Comparison of ENCODE assay signal across 12 cellular contexts in genomic region chr16:4388275-4389021, GRCh38. TPM values are rescaled to one million over a fixed set of nuclear protein-coding genes. Genes with fewer than 3 reads are reported as not detected.
DNase-seq lines count a peak whose midpoint lies in the region; ATAC-seq and TF ChIP-seq lines count a peak whose summit lies in the region.
"Had no signal": no experiment of that assay in that cellular context is flagged by ENCODE, and none has a peak within 500 bp of the region (broad histone marks: within the 10 kb centered on the region; RNA-seq: fewer than 3 reads in every experiment).

No MANE protein-coding gene starts in this region.

- TF ChIP-seq CTCF in adrenal gland (IDR thresholded peaks at IDR 0.05) (no peak), smooth muscle cell (IDR thresholded peaks at IDR 0.05; ENCODE audit: borderline replicate concordance, insufficient read depth, poor library complexity, severe bottlenecking) (no peak), GM10266 (IDR thresholded peaks at IDR 0.05; ENCODE audit: control insufficient read depth, insufficient read depth, low read depth, missing control alignments) (no peak)

- H3K79me2 ChIP-seq in smooth muscle cell (ENCODE audit: low read depth), result no peaks in the 10 kb centered on the region

- TF ChIP-seq POLR2A in adrenal gland (IDR thresholded peaks at IDR 0.05), result no peak

- H3K9me3 ChIP-seq in adrenal gland (replicated peaks in 1 of 3) (no peaks in the 10 kb centered on the region), smooth muscle cell (replicated peaks; ENCODE audit: low read depth) (no peaks in the 10 kb centered on the region)

- peak overlapping the region in 2 of 10 donors; percentile 18 to 75 for H3K27ac Mint-ChIP-seq in naive thymus-derived CD8-positive, alpha-beta T cell

- H3K36me3 Mint-ChIP-seq in naive thymus-derived CD8-positive, alpha-beta T cell, result peaks cover 0 to 46% (median 0%) of the 10 kb centered on the region in 3 donors

- H3K4me1 ChIP-seq in adrenal gland (replicated peaks in 1 of 2) (peaks cover 9 to 32% of the 10 kb centered on the region in 2 donors), smooth muscle cell (ENCODE audit: low read depth) (peaks cover 41% of the 10 kb centered on the region)

- H3K9ac ChIP-seq in smooth muscle cell (ENCODE audit: low read depth), result no peak overlapping the region

- DNase-seq in EL (peak; percentile 85), adrenal gland (no peak), left ventricle myocardium superior (peak; percentile 66), smooth muscle cell (lab: John Stamatoyannopoulos, UW; ENCODE audit: unreplicated experiment) (no peak), GM10266 (ENCODE audit: extremely low spot score) (no peak), epidermal melanocyte (ENCODE audit: insufficient read length, low spot score) (no peak)
- no peak for DNase-seq in naive thymus-derived CD8-positive, alpha-beta T cell
- DNase-seq in activated CD8-positive, alpha-beta memory T cell treated with anti-CD3 and anti-CD28 coated beads for 24 hours, result no peak
- DNase-seq: activated CD4-positive, alpha-beta T cell treated with anti-CD3 and anti-CD28 coated beads, Interleukin-2, amount 50 U/mL, for 1 hour; activated naive CD4-positive, alpha-beta T cell treated with Interleukin-2 at 50 U/mL for 16 hours; NCI-H1417 treated with DMSO at 0.1 percent for 48 hours had no signal

- no peak overlapping the region for H3K4me3 Mint-ChIP-seq in naive thymus-derived CD8-positive, alpha-beta T cell
- H3K4me3 Mint-ChIP-seq: CD14-positive monocyte had no signal

- peak; percentile 44 for ATAC-seq in left ventricle myocardium superior
- no peak for ATAC-seq in naive thymus-derived CD8-positive, alpha-beta T cell

- POLR2A ChIA-PET in naive thymus-derived CD8-positive, alpha-beta T cell (lab: Charles Lee), result interaction anchor here (1.1 kb wide), 1 partner anchor 115 kb away, joined by 3 read pairs; the partner anchor contains the start of gene TFAP4

- no peaks in the 10 kb centered on the region for H3K27me3 Mint-ChIP-seq in naive thymus-derived CD8-positive, alpha-beta T cell

- peaks cover 21% of the 10 kb centered on the region for H4K20me1 ChIP-seq in smooth muscle cell (ENCODE audit: low read depth)

- H3K4me3 ChIP-seq in adrenal gland, result no peak overlapping the region
- no peak overlapping the region for H3K4me3 ChIP-seq in smooth muscle cell

- H3K27me3 ChIP-seq in adrenal gland, result no peaks in the 10 kb centered on the region
- H3K27me3 ChIP-seq in smooth muscle cell (ENCODE audit: low read depth), result no peaks in the 10 kb centered on the region

- no peak overlapping the region for H2AFZ ChIP-seq in smooth muscle cell (ENCODE audit: low read depth)

- no peaks in the 10 kb centered on the region for H3K9me3 Mint-ChIP-seq in naive thymus-derived CD8-positive, alpha-beta T cell
- H3K9me3 Mint-ChIP-seq: CD14-positive monocyte had no signal

- peak overlapping the region in 3 of 5 donors; percentile 22 to 80 (median 44) for H3K27ac ChIP-seq in adrenal gland
- H3K27ac ChIP-seq in smooth muscle cell (ENCODE audit: low read depth), result peak overlapping the region; percentile 38

- peak overlapping the region; percentile 23 for H3K4me2 ChIP-seq in smooth muscle cell

- peaks cover 4 to 18% (median 9%) of the 10 kb centered on the region in 4 donors for H3K4me1 Mint-ChIP-seq in naive thymus-derived CD8-positive, alpha-beta T cell
- H3K4me1 Mint-ChIP-seq: CD14-positive monocyte had no signal

- 79 to 91% (median 84%) methylated on average over 5 to 19 of the region's 19 CpGs for WGBS in adrenal gland, 4 donors
- 65% methylated on average over 19 of the region's 19 CpGs for WGBS in smooth muscle cell (ENCODE audit: low lambda C conversion rate)

- H3K36me3 ChIP-seq in adrenal gland (replicated peaks in 1 of 2) (peaks cover 0 to 22% of the 10 kb centered on the region in 2 donors), smooth muscle cell (ENCODE audit: low read depth) (no peaks in the 10 kb centered on the region)

- H3F3A ChIP-seq in smooth muscle cell (ENCODE audit: low read depth), result peaks cover 8% of the 10 kb centered on the region

- intact Hi-C loops in adrenal gland (cut with DNase I) (no loop called here), left ventricle myocardium superior (cut with micrococcal nuclease) (no loop called here)

RNA-seq across cellular contexts. Expression of gene VASN, which starts 16.8 kb away (rescaled TPM):
- 10 to 100 TPM; 16.1 to 44.7 (median 27.4) TPM for total RNA-seq in adrenal gland
- polyA plus RNA-seq in adrenal gland, result 10 to 100 TPM in 2 of 3 donors, under 1 TPM in 1; 0.77 to 23.9 (median 15.5) TPM
- 4.3 TPM for total RNA-seq in left ventricle myocardium superior
- total RNA-seq in smooth muscle cell, result 23.8 and 30.0 TPM in 2 replicates
- 127 and 150 TPM in 2 replicates for polyA plus RNA-seq in smooth muscle cell
- total RNA-seq in naive thymus-derived CD8-positive, alpha-beta T cell, result under 1 TPM; 0.30 to 0.34 TPM
- under 1 TPM in 1 of 3 donors, not detected in 2; 0.12 TPM for polyA plus RNA-seq in naive thymus-derived CD8-positive, alpha-beta T cell
- polyA plus RNA-seq: CD14-positive monocyte had no signal

RNA-seq across cellular contexts. Expression of gene CORO7, which starts 27.9 kb away (rescaled TPM):
- total RNA-seq in adrenal gland (10 to 100 TPM; 23.0 to 56.5 (median 35.8) TPM), left ventricle myocardium superior (10.1 TPM), smooth muscle cell (6.7 and 14.4 TPM in 2 replicates)
- polyA plus RNA-seq in adrenal gland (10 to 100 TPM in 2 of 3 donors, 1 to 10 TPM in 1; 4.3 to 61.0 (median 27.9) TPM), smooth muscle cell (12.7 and 18.9 TPM in 2 replicates)
- 100 to 1,000 TPM; 161 to 169 TPM for total RNA-seq in naive thymus-derived CD8-positive, alpha-beta T cell
- 10 to 100 TPM; 44.6 to 79.9 (median 45.5) TPM for polyA plus RNA-seq in naive thymus-derived CD8-positive, alpha-beta T cell

RNA-seq across cellular contexts. Expression of gene DNAJA3, which starts 37.2 kb away (rescaled TPM):
- total RNA-seq in adrenal gland (100 to 1,000 TPM in 2 of 8 donors, 10 to 100 TPM in 6; 55.0 to 122 (median 76.5) TPM), left ventricle myocardium superior (83.9 TPM), smooth muscle cell (40.0 and 42.6 TPM in 2 replicates)
- polyA plus RNA-seq in adrenal gland (100 to 1,000 TPM in 1 of 3 donors, 10 to 100 TPM in 2; 21.9 to 166 (median 25.6) TPM), smooth muscle cell (42.7 and 46.5 TPM in 2 replicates)
- total RNA-seq in naive thymus-derived CD8-positive, alpha-beta T cell, result 10 to 100 TPM; 70.6 to 71.3 TPM
- polyA plus RNA-seq in naive thymus-derived CD8-positive, alpha-beta T cell, result 10 to 100 TPM; 43.4 to 64.8 (median 45.2) TPM

RNA-seq across cellular contexts. Expression of gene PAM16, which starts 37.3 kb away (rescaled TPM):
- total RNA-seq in adrenal gland, result 10 to 100 TPM; 35.5 to 68.8 (median 54.0) TPM
- 100 to 1,000 TPM in 2 of 3 donors, 10 to 100 TPM in 1; 25.0 to 310 (median 285) TPM for polyA plus RNA-seq in adrenal gland
- total RNA-seq in left ventricle myocardium superior, result 70.0 TPM
- 18.4 and 29.6 TPM in 2 replicates for total RNA-seq in smooth muscle cell
- polyA plus RNA-seq in smooth muscle cell, result 47.7 and 52.2 TPM in 2 replicates
- 10 to 100 TPM; 40.9 to 46.1 TPM for total RNA-seq in naive thymus-derived CD8-positive, alpha-beta T cell
- 10 to 100 TPM; 33.6 to 44.4 (median 39.3) TPM for polyA plus RNA-seq in naive thymus-derived CD8-positive, alpha-beta T cell

Comparison
In these comparisons a context has a peak if more than half of its experiments do, and no peak if none do; other contexts are left out.
1. DNase-seq: peak in EL (single experiment) and left ventricle myocardium superior (single experiment); none in adrenal gland (0 of 7), smooth muscle cell (single experiment), GM10266 (single experiment), naive thymus-derived CD8-positive, alpha-beta T cell (0 of 10), epidermal melanocyte (single experiment) and activated CD8-positive, alpha-beta memory T cell treated with anti-CD3 and anti-CD28 coated beads for 24 hours (single experiment).